In the genomic region with DNA sequence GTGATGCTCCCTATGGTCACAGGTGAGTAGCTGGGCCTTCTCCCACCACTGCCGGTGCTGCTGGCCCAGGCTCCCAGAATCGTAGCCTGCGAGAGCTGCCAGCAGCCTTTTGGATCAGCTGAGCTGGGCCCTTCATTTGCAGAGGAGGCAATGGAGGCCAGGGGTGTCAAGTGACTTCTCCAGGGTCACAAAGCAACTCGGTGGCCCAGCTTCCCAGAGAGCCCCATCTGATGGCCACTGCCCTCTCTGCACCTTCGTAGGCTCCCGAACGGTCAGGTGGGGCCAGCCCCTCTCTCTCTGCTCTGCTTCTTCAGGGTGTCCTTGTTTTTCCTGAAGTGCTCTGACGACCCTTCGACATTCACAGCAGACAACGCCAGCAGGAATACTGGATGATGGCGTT, we compare ENCODE assay signal across 22 cellular contexts. TPM values are rescaled to one million over a fixed set of nuclear protein-coding genes. Genes with fewer than 3 reads are reported as not detected.
DNase-seq lines count a peak whose midpoint lies in the region; ATAC-seq and TF ChIP-seq lines count a peak whose summit lies in the region.
"Had no signal": no experiment of that assay in that cellular context is flagged by ENCODE, and none has a peak within 500 bp of the region (broad histone marks: within the 10 kb centered on the region; RNA-seq: fewer than 3 reads in every experiment).

No MANE protein-coding gene starts in this region.

- peak overlapping the region; percentile 55 for H3K4me2 ChIP-seq in smooth muscle cell

- no peak for ATAC-seq in left colon
- no peak for ATAC-seq in foreskin keratinocyte
- ATAC-seq: activated T-helper 17 cell treated with anti-CD3 and anti-CD28 coated beads, Interleukin-2, amount 50 U/mL, for 72 hours; right cardiac atrium had no signal

- no peak overlapping the region for H3K4me3 ChIP-seq in esophagus squamous epithelium
- H3K4me3 ChIP-seq in smooth muscle cell, result no peak overlapping the region
- H3K4me3 ChIP-seq: ovary, testis had no signal

- H3K27ac Mint-ChIP-seq in Calu3 (ENCODE audit: unreplicated experiment), result peak overlapping the region; percentile 74
- H3K27ac Mint-ChIP-seq: activated CD4-positive, alpha-beta T cell treated with anti-CD3 and anti-CD28 coated beads, Interleukin-2, amount 10 ng/mL, durations not matched to agents 24 days and 14 days; activated naive CD8-positive, alpha-beta T cell treated with anti-CD3 and anti-CD28 coated beads for 36 hours; naive thymus-derived CD4-positive, alpha-beta T cell had no signal

- H3K9me3 ChIP-seq in esophagus squamous epithelium (no peaks in the 10 kb centered on the region), smooth muscle cell (replicated peaks; ENCODE audit: low read depth) (no peaks in the 10 kb centered on the region)
- H3K9me3 ChIP-seq: ovary, testis had no signal

- TF ChIP-seq CTCF in Calu3 (IDR thresholded peaks at IDR 0.05; ENCODE audit: unreplicated experiment) (no peak), RWPE1 (conservative IDR thresholded peaks at IDR 0.05; ENCODE audit: low read depth) (no peak), esophagus squamous epithelium (IDR thresholded peaks at IDR 0.05) (no peak), smooth muscle cell (IDR thresholded peaks at IDR 0.05; ENCODE audit: borderline replicate concordance, insufficient read depth, poor library complexity, severe bottlenecking) (no peak), foreskin keratinocyte (conservative IDR thresholded peaks at IDR 0.05) (no peak)

- H3K4me1 Mint-ChIP-seq in Calu3 (ENCODE audit: low read depth, unreplicated experiment), result peaks cover 54% of the 10 kb centered on the region

- H3K4me1 ChIP-seq in esophagus squamous epithelium (peaks cover 44 to 100% (median 49%) of the 10 kb centered on the region in 3 donors), smooth muscle cell (ENCODE audit: low read depth) (peaks cover 13% of the 10 kb centered on the region), foreskin keratinocyte (peaks cover 48% of the 10 kb centered on the region)

- no peaks in the 10 kb centered on the region for H3K27me3 Mint-ChIP-seq in Calu3 (ENCODE audit: unreplicated experiment)
- H3K27me3 Mint-ChIP-seq: activated CD4-positive, alpha-beta T cell treated with anti-CD3 and anti-CD28 coated beads, Interleukin-2, amount 10 ng/mL, durations not matched to agents 24 days and 14 days; activated naive CD8-positive, alpha-beta T cell treated with anti-CD3 and anti-CD28 coated beads for 36 hours; naive thymus-derived CD4-positive, alpha-beta T cell had no signal

- BruUV-seq in Calu3 (replicated peaks; lab: Mats Ljungman, UMichigan), result no TSS peak

- no peak for TF ChIP-seq POLR2A in esophagus squamous epithelium (IDR thresholded peaks at IDR 0.05)

- intact Hi-C loops in Calu3 (cut with micrococcal nuclease; ENCODE audit: unreplicated experiment), result no loop called here
- intact Hi-C loops in esophagus squamous epithelium (cut with DNase I), result no loop called here
- intact Hi-C loops in left colon (cut with DNase I, micrococcal nuclease), result no loop called here

- DNase-seq in Calu3 (no peak), RWPE1 (ENCODE audit: low spot score) (no peak), esophagus squamous epithelium (lab: John Stamatoyannopoulos, UW) (no peak), smooth muscle cell (lab: John Stamatoyannopoulos, UW; ENCODE audit: unreplicated experiment) (no peak), left colon (no peak), dermis blood vessel endothelial cell (no peak), foreskin keratinocyte (no peak)
- DNase-seq: activated CD4-positive, alpha-beta T cell treated with anti-CD3 and anti-CD28 coated beads, Interleukin-2, amount 10 ng/mL, durations not matched to agents 24 days and 14 days; activated naive CD8-positive, alpha-beta T cell treated with anti-CD3 and anti-CD28 coated beads for 36 hours; COR-L47; naive thymus-derived CD4-positive, alpha-beta T cell; NCI-H1417 treated with DMSO at 0.1 percent for 48 hours; NCI-H2107; NCI-H524 treated with DMSO at 0.1 percent for 48 hours; ovary; Right ventricle myocardium superior; T-helper 1 cell; testis had no signal

- peaks cover 11% of the 10 kb centered on the region for H3F3A ChIP-seq in smooth muscle cell (ENCODE audit: low read depth)

- H4K20me1 ChIP-seq in smooth muscle cell (ENCODE audit: low read depth), result no peaks in the 10 kb centered on the region

- H3K36me3 ChIP-seq in esophagus squamous epithelium, result peaks cover 0 to 4% (median 0%) of the 10 kb centered on the region in 3 donors
- no peaks in the 10 kb centered on the region for H3K36me3 ChIP-seq in smooth muscle cell (ENCODE audit: low read depth)
- H3K36me3 ChIP-seq: ovary had no signal

- H3K9me3 Mint-ChIP-seq in Calu3 (ENCODE audit: low read depth, unreplicated experiment), result no peaks in the 10 kb centered on the region
- H3K9me3 Mint-ChIP-seq: activated CD4-positive, alpha-beta T cell treated with anti-CD3 and anti-CD28 coated beads, Interleukin-2, amount 10 ng/mL, durations not matched to agents 24 days and 14 days; activated naive CD8-positive, alpha-beta T cell treated with anti-CD3 and anti-CD28 coated beads for 36 hours; activated T-helper 17 cell treated with anti-CD3 and anti-CD28 coated beads, Interleukin-2, amount 50 U/mL, for 72 hours; naive thymus-derived CD4-positive, alpha-beta T cell had no signal

- H3K27ac ChIP-seq in RWPE1 (peak overlapping the region; percentile 91), esophagus squamous epithelium (peak overlapping the region in 3 of 4 donors; percentile 31 to 76 (median 75)), smooth muscle cell (ENCODE audit: low read depth) (peak overlapping the region; percentile 86), foreskin keratinocyte (no peak overlapping the region)
- H3K27ac ChIP-seq: ovary, testis had no signal

- no peak overlapping the region for H3K4me3 Mint-ChIP-seq in Calu3 (ENCODE audit: low read depth, unreplicated experiment)
- H3K4me3 Mint-ChIP-seq: activated CD4-positive, alpha-beta T cell treated with anti-CD3 and anti-CD28 coated beads, Interleukin-2, amount 10 ng/mL, durations not matched to agents 24 days and 14 days; activated naive CD8-positive, alpha-beta T cell treated with anti-CD3 and anti-CD28 coated beads for 36 hours; activated T-helper 17 cell treated with anti-CD3 and anti-CD28 coated beads, Interleukin-2, amount 50 U/mL, for 72 hours; brain; naive thymus-derived CD4-positive, alpha-beta T cell had no signal

- H3K27me3 ChIP-seq in esophagus squamous epithelium, result no peaks in the 10 kb centered on the region
- H3K27me3 ChIP-seq in smooth muscle cell (ENCODE audit: low read depth), result no peaks in the 10 kb centered on the region
- H3K27me3 ChIP-seq in foreskin keratinocyte, result no peaks in the 10 kb centered on the region
- H3K27me3 ChIP-seq: ovary, testis had no signal

- peak overlapping the region; percentile 24 for H3K9ac ChIP-seq in smooth muscle cell (ENCODE audit: low read depth)

- WGBS in esophagus squamous epithelium, 2 donors, result 79 to 84% methylated on average over 7 to 9 of the region's 11 CpGs
- WGBS in smooth muscle cell (ENCODE audit: low lambda C conversion rate), result 94% methylated on average over 11 of the region's 11 CpGs

- peaks cover 62% of the 10 kb centered on the region for H3K36me3 Mint-ChIP-seq in Calu3 (ENCODE audit: insufficient read depth, unreplicated experiment)
- H3K36me3 Mint-ChIP-seq: activated naive CD8-positive, alpha-beta T cell treated with anti-CD3 and anti-CD28 coated beads for 36 hours; brain; naive thymus-derived CD4-positive, alpha-beta T cell had no signal

- CTCF ChIA-PET in Calu3 (lab: Charles Lee) (interaction anchor here (1.1 kb wide), 1 partner anchor 33 kb away, joined by 3 read pairs; no protein-coding TSS in a partner anchor), RWPE1 (lab: Yijun Ruan, JAX) (interaction anchor here (0.6 to 1.9 kb wide), 3 partner anchors 14 to 209 kb away, joined by 3 to 8 read pairs (median 5); no protein-coding TSS in a partner anchor)

- no peaks in the 10 kb centered on the region for H3K79me2 ChIP-seq in smooth muscle cell (ENCODE audit: low read depth)

- POLR2A ChIA-PET in RWPE1 (lab: Yijun Ruan, JAX; ENCODE audit: low non-redundant PET), result no interaction called here

- no peak overlapping the region for H2AFZ ChIP-seq in smooth muscle cell (ENCODE audit: low read depth)

RNA-seq across cellular contexts. Expression of gene KRT80, which starts 4.6 kb away (rescaled TPM):
- total RNA-seq in Calu3 (2022) (32.7 and 45.5 TPM in 2 replicates), esophagus squamous epithelium (10 to 100 TPM; 11.4 to 39.6 (median 16.5) TPM), smooth muscle cell (6.7 and 11.7 TPM in 2 replicates), left colon (1 to 10 TPM in 1 of 2 donors, not detected in 1; 1.1 TPM), dermis blood vessel endothelial cell (0.17 and 1.2 TPM in 2 replicates), foreskin keratinocyte (2.5 and 5.3 TPM in 2 replicates)
- polyA plus RNA-seq in smooth muscle cell (5.1 and 6.6 TPM in 2 replicates), foreskin keratinocyte (2.2 and 4.1 TPM in 2 replicates)
- total RNA-seq: activated CD4-positive, alpha-beta T cell treated with anti-CD3 and anti-CD28 coated beads, Interleukin-2, amount 10 ng/mL, durations not matched to agents 24 days and 14 days; activated naive CD8-positive, alpha-beta T cell treated with anti-CD3 and anti-CD28 coated beads for 36 hours; activated T-helper 17 cell treated with anti-CD3 and anti-CD28 coated beads, Interleukin-2, amount 50 U/mL, for 72 hours; frontal cortex; Right ventricle myocardium superior had no signal
- polyA plus RNA-seq: naive thymus-derived CD4-positive, alpha-beta T cell had no signal

RNA-seq across cellular contexts. Expression of gene KRT7, which starts 45.8 kb away (rescaled TPM):
- total RNA-seq in Calu3 (2022), result 2,370 and 2,828 TPM in 2 replicates
- 100 to 1,000 TPM in 1 of 4 donors, 10 to 100 TPM in 3; 18.7 to 118 (median 64.4) TPM for total RNA-seq in esophagus squamous epithelium
- total RNA-seq in smooth muscle cell, result 168 and 214 TPM in 2 replicates
- 190 and 744 TPM in 2 replicates for polyA plus RNA-seq in smooth muscle cell
- total RNA-seq in left colon, result under 1 TPM; 0.78 to 0.89 TPM
- total RNA-seq in dermis blood vessel endothelial cell, result 19.2 and 53.6 TPM in 2 replicates
- total RNA-seq in foreskin keratinocyte, result 512 and 2,317 TPM in 2 replicates
- polyA plus RNA-seq in foreskin keratinocyte, result 509 and 2,315 TPM in 2 replicates
- total RNA-seq: frontal cortex had no signal
- polyA plus RNA-seq: naive thymus-derived CD4-positive, alpha-beta T cell had no signal

Comparison
In these comparisons a context has a peak if more than half of its experiments do, and no peak if none do; other contexts are left out.
1. RNA of gene KRT7, which starts 45.8 kb away (total RNA-seq): 2,370 to 2,828 TPM in Calu3, 512 to 2,317 TPM in foreskin keratinocyte, 168 to 214 TPM in smooth muscle cell, 18.7 to 118 TPM in esophagus squamous epithelium and 19.2 to 53.6 TPM in dermis blood vessel endothelial cell; 0.78 to 0.89 TPM in left colon; every median in the first group is over 10 times any median in the second.